8 cellular contexts compared by ENCODE assay signal in the genomic region with DNA sequence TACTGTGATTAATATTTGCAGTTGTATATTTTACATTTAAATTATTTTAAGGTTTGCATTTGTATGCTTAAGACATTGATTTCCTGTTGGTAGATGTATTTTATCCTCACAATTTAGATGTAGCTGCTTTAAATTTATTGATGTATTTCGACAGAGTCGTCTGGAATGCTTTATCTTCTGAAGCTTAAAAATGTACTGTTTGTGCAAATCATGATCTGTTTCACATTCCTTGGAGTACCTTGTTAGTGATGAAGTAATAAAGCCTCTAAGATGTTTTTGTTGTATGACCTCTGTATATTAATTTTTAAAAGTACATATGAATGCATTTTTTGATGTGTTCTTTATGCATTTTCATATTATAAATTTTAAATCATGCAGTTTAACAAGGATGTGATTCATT. TPM values are rescaled to one million over a fixed set of nuclear protein-coding genes. Genes with fewer than 3 reads are reported as not detected.
A peak's percentile ranks its signal among the peaks of the same experiment; 100 is the strongest.
DNase-seq lines count a peak whose midpoint lies in the region; ATAC-seq and TF ChIP-seq lines count a peak whose summit lies in the region.

No MANE protein-coding gene starts in this region.

- H3K4me3 ChIP-seq in AG09309 (ENCODE audit: control insufficient read depth, low read depth, low read length): peak overlapping the region; percentile 58
- H3K4me3 ChIP-seq in Jurkat, Clone E6-1 (ENCODE audit: low read length): peak overlapping the region; percentile 72

- TF ChIP-seq CTCF in AG09309 (IDR thresholded peaks at IDR 0.05; ENCODE audit: control insufficient read depth, insufficient read depth, low read depth, low read length, missing control alignments): no peak

- no peak for ATAC-seq in central memory CD8-positive, alpha-beta T cell (replicated peaks; ENCODE audit: extremely low read depth, poor library complexity, severe bottlenecking)
- ATAC-seq in GM19395 (IDR thresholded peaks at IDR 0.05; ENCODE audit: unreplicated experiment): no peak
- ATAC-seq in GM21381 (IDR thresholded peaks at IDR 0.05; ENCODE audit: unreplicated experiment): no peak

- peaks cover 7% of the 10 kb centered on the region for H3K9me3 Mint-ChIP-seq in central memory CD8-positive, alpha-beta T cell

- H3K36me3 Mint-ChIP-seq in central memory CD8-positive, alpha-beta T cell (ENCODE audit: insufficient read depth): peaks cover 62% of the 10 kb centered on the region

- no peaks in the 10 kb centered on the region for H3K27me3 Mint-ChIP-seq in central memory CD8-positive, alpha-beta T cell

- H3K4me3 Mint-ChIP-seq in central memory CD8-positive, alpha-beta T cell: peak overlapping the region; percentile 89

- peaks cover 59% of the 10 kb centered on the region for H3K4me1 Mint-ChIP-seq in central memory CD8-positive, alpha-beta T cell

- DNase-seq in AG09309 (ENCODE audit: low read depth): no peak
- DNase-seq in Jurkat, Clone E6-1 (ENCODE audit: low read depth, low spot score): no peak
- DNase-seq in central memory CD8-positive, alpha-beta T cell (ENCODE audit: low spot score in 2 of 2): no peak
- DNase-seq in myocyte (ENCODE audit: low read depth): peak; percentile 22
- no peak for DNase-seq in effector CD4-positive, alpha-beta T cell
- DNase-seq in putamen (ENCODE audit: low spot score): no peak

- peak overlapping the region; percentile 16 for H3K27ac Mint-ChIP-seq in central memory CD8-positive, alpha-beta T cell (ENCODE audit: low read depth)

RNA-seq across cellular contexts. Expression of gene CHD2, which starts 1.9 kb away (rescaled TPM):
- 51.1 TPM for polyA plus RNA-seq in Jurkat, Clone E6-1 (2012; ENCODE audit: insufficient read depth, insufficient read length)
- total RNA-seq in myocyte: 47.7 and 52.4 TPM in 2 replicates
- 31.4 TPM for polyA plus RNA-seq in myocyte (2012)
